ENCODE assay signal across 2 cellular contexts in genomic region chr1:186681806-186682205, GRCh38.
TF ChIP-seq lines count a peak whose summit lies in the region.

No MANE protein-coding gene starts in this region.

TF ChIP-seq in SK-N-SH, 30 proteins besides CTCF, POLR2A, EP300 and RAD21 (continued from another document):
- no peak for TF ChIP-seq ZBTB33 (IDR thresholded peaks at IDR 0.05; ENCODE audit: borderline replicate concordance, low read depth)

TF ChIP-seq in SK-N-SH treated with all-trans-retinoic acid at 6 μM for 48 hours, 23 proteins besides CTCF, POLR2A, EP300 and RAD21 (continued from another document):
- no peak for TF ChIP-seq TOX (CRISPR knock-in tag; IDR thresholded peaks at IDR 0.05; ENCODE audit: borderline replicate concordance)
- TF ChIP-seq CSRNP3 (CRISPR knock-in tag; IDR thresholded peaks at IDR 0.05), result no peak
- TF ChIP-seq ARNTL (CRISPR knock-in tag; IDR thresholded peaks at IDR 0.05; ENCODE audit: borderline replicate concordance, low read depth), result no peak
- TF ChIP-seq RARB (CRISPR knock-in tag; IDR thresholded peaks at IDR 0.05), result no peak
- TF ChIP-seq PATZ1 (CRISPR knock-in tag; IDR thresholded peaks at IDR 0.05; ENCODE audit: borderline replicate concordance), result no peak
- TF ChIP-seq SNAI2 (CRISPR knock-in tag; IDR thresholded peaks at IDR 0.05), result no peak
- TF ChIP-seq TCF4 (CRISPR knock-in tag; IDR thresholded peaks at IDR 0.05; ENCODE audit: borderline replicate concordance), result no peak
- TF ChIP-seq ZNF8 (CRISPR knock-in tag; IDR thresholded peaks at IDR 0.05), result no peak
- no peak for TF ChIP-seq GLIS3 (CRISPR knock-in tag; IDR thresholded peaks at IDR 0.05)
- no peak for TF ChIP-seq ZFP30 (CRISPR knock-in tag; IDR thresholded peaks at IDR 0.05)
- TF ChIP-seq ISL1 (CRISPR knock-in tag; IDR thresholded peaks at IDR 0.05), result no peak
- TF ChIP-seq CREB5 (CRISPR knock-in tag; IDR thresholded peaks at IDR 0.05; ENCODE audit: low read depth), result no peak
- no peak for TF ChIP-seq BACH2 (CRISPR knock-in tag; IDR thresholded peaks at IDR 0.05; ENCODE audit: borderline replicate concordance)
- TF ChIP-seq ZNF70 (CRISPR knock-in tag; IDR thresholded peaks at IDR 0.05), result no peak
TF ChIP-seq in SK-N-SH treated with all-trans-retinoic acid at 6 μM for 48 hours: peak in this region for 0.
